In genomic region chr7:77415474-77415821, GRCh38 we compare ENCODE assay signal across 8 cellular contexts.
DNase-seq lines count a peak whose midpoint lies in the region; ATAC-seq and TF ChIP-seq lines count a peak whose summit lies in the region.

No MANE protein-coding gene starts in this region.

- TF ChIP-seq CTCF in GM13976 (IDR thresholded peaks at IDR 0.05; ENCODE audit: borderline replicate concordance, control extremely low read depth, extremely low read depth, insufficient read depth, missing control alignments) = no peak
- no peak for TF ChIP-seq CTCF in NB4 (IDR thresholded peaks at IDR 0.05; ENCODE audit: low read depth, low read length)
- no peak for TF ChIP-seq CTCF in astrocyte of the spinal cord (IDR thresholded peaks at IDR 0.05; ENCODE audit: low read depth, low read length)

- H3K4me3 ChIP-seq in NB4 (ENCODE audit: low read depth, low read length) (peak overlapping the region; percentile 41), astrocyte of the spinal cord (ENCODE audit: low read depth, low read length) (peak overlapping the region; percentile 47)

- ATAC-seq in GM21737 (IDR thresholded peaks at IDR 0.05; ENCODE audit: unreplicated experiment) = peak; percentile 42
- ATAC-seq in stimulated activated naive CD8-positive, alpha-beta T cell treated with anti-CD3 and anti-CD28 coated beads, Interleukin-15, Interleukin-2, amounts not matched to agents 100 U/mL and 50 U/mL, for 24 hours = peak; percentile 45

- peak; percentile 60 for DNase-seq in GM13976 (ENCODE audit: low spot score)
- peak; percentile 36 for DNase-seq in NB4 (ENCODE audit: low read depth)
- no peak for DNase-seq in astrocyte of the spinal cord (ENCODE audit: low read depth, low spot score)
- DNase-seq in iPS-NIHi7 (ENCODE audit: extremely low spot score) = peak; percentile 23
- peak; percentile 40 for DNase-seq in stimulated activated naive CD8-positive, alpha-beta T cell treated with anti-CD3 and anti-CD28 coated beads, Interleukin-15, Interleukin-2, amounts not matched to agents 100 U/mL and 50 U/mL, for 24 hours
- no peak for DNase-seq in HPDE6-E6E7 (ENCODE audit: extremely low spot score)
- DNase-seq in DMS79 (lab: John Stamatoyannopoulos, UW) = no peak

- in situ Hi-C loops in GM13976 (cut with MboI; ENCODE audit: low sequenced_read_pairs, unreplicated experiment) (no loop called here), astrocyte of the spinal cord (cut with HindIII; ENCODE audit: low sequenced_read_pairs) (no loop called here)

- no peak for TF ChIP-seq POLR2A in NB4 (IDR thresholded peaks at IDR 0.05; ENCODE audit: extremely low read depth, insufficient read length)

Comparison
In these comparisons a context has a peak if more than half of its experiments do, and no peak if none do; other contexts are left out.
1. DNase-seq: peak in GM13976 (single experiment), NB4 (single experiment), iPS-NIHi7 (single experiment) and stimulated activated naive CD8-positive, alpha-beta T cell treated with anti-CD3 and anti-CD28 coated beads, Interleukin-15, Interleukin-2, amounts not matched to agents 100 U/mL and 50 U/mL, for 24 hours (single experiment); none in astrocyte of the spinal cord (single experiment), HPDE6-E6E7 (single experiment) and DMS79 (single experiment).